Comparison of ENCODE assay signal across 8 cellular contexts in genomic region chr9:105064248-105065118, GRCh38.
A peak's percentile ranks its signal among the peaks of the same experiment; 100 is the strongest.
DNase-seq lines count a peak whose midpoint lies in the region; ATAC-seq, FAIRE-seq and TF ChIP-seq lines count a peak whose summit lies in the region.

No MANE protein-coding gene starts in this region.

- H3K4me3 ChIP-seq in AG10803 (ENCODE audit: low read length) (no peak overlapping the region; the same call in 1 of the 2 replicates), heart right ventricle (peak overlapping the region in 4 of 10 donors; percentile 3 to 26 (median 14))

- H3K27ac Mint-ChIP-seq in progenitor cell of endocrine pancreas = peak overlapping the region; percentile 87
- H3K27ac Mint-ChIP-seq in stimulated activated naive CD8-positive, alpha-beta T cell treated with anti-CD3 and anti-CD28 coated beads, Interleukin-15, amount 100 ng/mL, for 72 hours = peak overlapping the region in 1 of 2 donors; percentile 20
- H3K27ac Mint-ChIP-seq in stimulated activated memory B cell treated with anti-CD40 and anti-IgM and Interleukin-4, amounts not matched to agents 10 μg/mL and 1 μg/mL and 100 μg/mL, for 72 hours = no peak overlapping the region

- peaks cover 11 to 54% (median 24%) of the 10 kb centered on the region in 9 donors for H3K4me1 ChIP-seq in heart right ventricle

- peak; percentile 99 for DNase-seq in AG10803 (ENCODE audit: low read depth)
- DNase-seq in H54 (ENCODE audit: insufficient read length, low spot score) = peak; percentile 90
- DNase-seq in NCI-H2227 (lab: John Stamatoyannopoulos, UW; ENCODE audit: unreplicated experiment) = peak; percentile 73
- DNase-seq in amygdala (lab: John Stamatoyannopoulos, UW) = peak; percentile 22 to 91 (median 73)
- peak; percentile 89 to 90 for DNase-seq in heart right ventricle
- no peak for DNase-seq in progenitor cell of endocrine pancreas (ENCODE audit: low spot score, unreplicated experiment)
- DNase-seq in stimulated activated naive CD8-positive, alpha-beta T cell treated with anti-CD3 and anti-CD28 coated beads, Interleukin-15, amount 100 ng/mL, for 72 hours = no peak

- H3K27ac ChIP-seq in heart right ventricle = peak overlapping the region; percentile 10 to 93 (median 76)

- TF ChIP-seq CTCF in AG10803 (conservative IDR thresholded peaks at IDR 0.05; ENCODE audit: low read length) = no peak
- TF ChIP-seq CTCF in heart right ventricle (IDR thresholded peaks at IDR 0.05) = peak in 2 of 9 donors; percentile 9 to 11
- no peak for TF ChIP-seq CTCF in progenitor cell of endocrine pancreas (IDR thresholded peaks at IDR 0.05; ENCODE audit: unreplicated experiment)

- peak; percentile 92 for FAIRE-seq in H54 (lab: Jason Lieb, UNC)

- ATAC-seq in heart right ventricle = peak; percentile 96 to 98 (median 97)
- ATAC-seq in stimulated activated naive CD8-positive, alpha-beta T cell treated with anti-CD3 and anti-CD28 coated beads, Interleukin-15, amount 100 ng/mL, for 72 hours = no peak
- no peak for ATAC-seq in stimulated activated memory B cell treated with anti-CD40 and anti-IgM and Interleukin-4, amounts not matched to agents 10 μg/mL and 1 μg/mL and 100 μg/mL, for 72 hours

- H3K36me3 ChIP-seq in heart right ventricle = no peaks in the 10 kb centered on the region

- H3K9me3 ChIP-seq in heart right ventricle = peaks cover 0 to 11% (median 0%) of the 10 kb centered on the region in 11 donors

- no peak overlapping the region for H3K4me3 Mint-ChIP-seq in progenitor cell of endocrine pancreas (ENCODE audit: low read depth)
- H3K4me3 Mint-ChIP-seq in stimulated activated naive CD8-positive, alpha-beta T cell treated with anti-CD3 and anti-CD28 coated beads, Interleukin-15, amount 100 ng/mL, for 72 hours = no peak overlapping the region
- H3K4me3 Mint-ChIP-seq in stimulated activated memory B cell treated with anti-CD40 and anti-IgM and Interleukin-4, amounts not matched to agents 10 μg/mL and 1 μg/mL and 100 μg/mL, for 72 hours = no peak overlapping the region

- H3K36me3 Mint-ChIP-seq in progenitor cell of endocrine pancreas (ENCODE audit: insufficient read depth) = peaks cover 10% of the 10 kb centered on the region
- no peaks in the 10 kb centered on the region for H3K36me3 Mint-ChIP-seq in stimulated activated memory B cell treated with anti-CD40 and anti-IgM and Interleukin-4, amounts not matched to agents 10 μg/mL and 1 μg/mL and 100 μg/mL, for 72 hours

- 12 to 14% methylated on average over 12 of the region's 12 CpGs for WGBS in heart right ventricle, 2 donors

- peaks cover 17% of the 10 kb centered on the region for H3K27me3 Mint-ChIP-seq in progenitor cell of endocrine pancreas
- peaks cover 29% of the 10 kb centered on the region for H3K27me3 Mint-ChIP-seq in stimulated activated naive CD8-positive, alpha-beta T cell treated with anti-CD3 and anti-CD28 coated beads, Interleukin-15, amount 100 ng/mL, for 72 hours
- H3K27me3 Mint-ChIP-seq in stimulated activated memory B cell treated with anti-CD40 and anti-IgM and Interleukin-4, amounts not matched to agents 10 μg/mL and 1 μg/mL and 100 μg/mL, for 72 hours = peaks cover 54% of the 10 kb centered on the region

- H3K4me1 Mint-ChIP-seq in progenitor cell of endocrine pancreas (ENCODE audit: low read depth) = peaks cover 31% of the 10 kb centered on the region
- peaks cover 20% of the 10 kb centered on the region for H3K4me1 Mint-ChIP-seq in stimulated activated naive CD8-positive, alpha-beta T cell treated with anti-CD3 and anti-CD28 coated beads, Interleukin-15, amount 100 ng/mL, for 72 hours
- peaks cover 17% of the 10 kb centered on the region for H3K4me1 Mint-ChIP-seq in stimulated activated memory B cell treated with anti-CD40 and anti-IgM and Interleukin-4, amounts not matched to agents 10 μg/mL and 1 μg/mL and 100 μg/mL, for 72 hours

- TF ChIP-seq POLR2A in H54 (IDR thresholded peaks at IDR 0.05; ENCODE audit: low read depth, low read length) = no peak

- no peaks in the 10 kb centered on the region for H3K27me3 ChIP-seq in heart right ventricle

- peaks cover 7% of the 10 kb centered on the region for H3K9me3 Mint-ChIP-seq in progenitor cell of endocrine pancreas (ENCODE audit: low read depth)
- H3K9me3 Mint-ChIP-seq in stimulated activated naive CD8-positive, alpha-beta T cell treated with anti-CD3 and anti-CD28 coated beads, Interleukin-15, amount 100 ng/mL, for 72 hours = peaks cover 0 to 5% of the 10 kb centered on the region in 2 donors
- no peaks in the 10 kb centered on the region for H3K9me3 Mint-ChIP-seq in stimulated activated memory B cell treated with anti-CD40 and anti-IgM and Interleukin-4, amounts not matched to agents 10 μg/mL and 1 μg/mL and 100 μg/mL, for 72 hours

- intact Hi-C loops in heart right ventricle (cut with DNase I) = loop anchor here in 4 of 10 donors (2.0 to 10.0 kb wide), 5 partner anchors 70 to 137 kb away; partner anchors contain the start of gene ABCA1 (in 2 of the 4)

Comparison
In these comparisons a context has a peak if more than half of its experiments do, and no peak if none do; other contexts are left out.
1. DNase-seq: peak in AG10803 (single experiment), H54 (single experiment), NCI-H2227 (single experiment), amygdala (56 of 56) and heart right ventricle (2 of 2); none in progenitor cell of endocrine pancreas (single experiment) and stimulated activated naive CD8-positive, alpha-beta T cell treated with anti-CD3 and anti-CD28 coated beads, Interleukin-15, amount 100 ng/mL, for 72 hours (0 of 2).
2. ATAC-seq: peak in heart right ventricle (8 of 8); none in stimulated activated naive CD8-positive, alpha-beta T cell treated with anti-CD3 and anti-CD28 coated beads, Interleukin-15, amount 100 ng/mL, for 72 hours (single experiment) and stimulated activated memory B cell treated with anti-CD40 and anti-IgM and Interleukin-4, amounts not matched to agents 10 μg/mL and 1 μg/mL and 100 μg/mL, for 72 hours (single experiment).